Comparison of ENCODE assay signal across 8 cellular contexts in the genomic region with DNA sequence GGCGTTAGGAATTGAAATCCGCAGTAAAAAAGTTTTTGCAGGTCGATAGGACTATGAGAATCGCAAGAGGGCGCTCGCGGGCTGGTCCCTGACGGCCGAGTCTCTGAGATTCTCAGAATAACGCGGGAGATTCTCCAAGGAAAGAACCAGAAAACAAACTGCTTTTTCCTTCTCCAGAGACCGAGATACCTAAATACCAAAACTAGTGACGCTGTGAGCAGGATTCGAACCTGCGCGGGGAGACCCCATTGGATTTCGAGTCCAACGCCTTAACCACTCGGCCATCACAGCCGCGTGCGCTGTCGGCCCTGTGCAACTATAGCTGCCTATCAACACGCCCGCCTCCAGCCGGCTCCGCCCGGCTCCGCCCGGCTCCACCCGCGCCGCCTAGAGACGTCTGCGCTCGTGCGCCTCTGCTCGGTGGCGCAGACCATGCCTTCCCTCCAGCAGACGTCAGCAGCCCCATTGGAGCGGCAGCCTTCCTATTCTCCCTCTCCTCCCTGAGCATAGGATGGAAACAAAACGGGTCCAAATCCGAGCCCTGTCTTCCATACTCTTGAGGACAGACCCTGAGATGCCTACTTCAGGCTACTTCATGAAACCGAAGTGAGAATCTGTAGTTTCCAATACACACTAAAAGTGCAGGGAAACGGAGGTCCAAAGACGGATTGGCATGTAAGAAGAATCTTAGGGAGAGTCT. TPM values are rescaled to one million over a fixed set of nuclear protein-coding genes. Genes with fewer than 3 reads are reported as not detected.
A peak's percentile ranks its signal among the peaks of the same experiment; 100 is the strongest.
DNase-seq lines count a peak whose midpoint lies in the region; ATAC-seq and TF ChIP-seq lines count a peak whose summit lies in the region.

No MANE protein-coding gene starts in this region.

- ATAC-seq in GM21515 (IDR thresholded peaks at IDR 0.05; ENCODE audit: unreplicated experiment) = peak; percentile 70

- H4K20me1 ChIP-seq in OCI-LY1 (ENCODE audit: insufficient read depth, low read length) = no peaks in the 10 kb centered on the region

- H3K4me2 ChIP-seq in OCI-LY1 (ENCODE audit: low read length) = peak overlapping the region; percentile 93

- no peaks in the 10 kb centered on the region for H3K27me3 ChIP-seq in OCI-LY1 (ENCODE audit: insufficient read depth, low read length)

- peak overlapping the region; percentile 75 for H3K4me3 ChIP-seq in OCI-LY1 (ENCODE audit: low read depth, low read length, poor library complexity, severe bottlenecking)

- no peak overlapping the region for H2AFZ ChIP-seq in OCI-LY1 (ENCODE audit: low read length)

- H3K36me3 ChIP-seq in OCI-LY1 (ENCODE audit: insufficient read depth, low read length) = peaks cover 17% of the 10 kb centered on the region; the same call in 1 of the 2 replicates

- H3K9ac ChIP-seq in OCI-LY1 (ENCODE audit: low read length) = peak overlapping the region; percentile 77

- no peaks in the 10 kb centered on the region for H3K79me2 ChIP-seq in OCI-LY1 (ENCODE audit: insufficient read depth, low read length)

- H3K9me2 ChIP-seq in OCI-LY1 (ENCODE audit: low read depth, low read length) = no peaks in the 10 kb centered on the region

- DNase-seq in DMS 273 treated with DMSO at 0.1 percent for 48 hours (lab: John Stamatoyannopoulos, UW) (peak; percentile 91), HuH-7 (ENCODE audit: low spot score) (peak; percentile 75), activated T-cell treated with anti-CD3 and anti-CD28 coated beads for 24 hours (ENCODE audit: low read depth) (peak; percentile 97), epithelial cell of prostate (ENCODE audit: low read depth, low spot score) (peak; percentile 67), mucosa of gallbladder (ENCODE audit: low spot score) (peak; percentile 97)
- peak; percentile 91 for DNase-seq in stimulated activated CD8-positive, alpha-beta memory T cell treated with anti-CD3 and anti-CD28 coated beads, Interleukin-4, amount 100 ng/mL, for 24 hours (ENCODE audit: low read depth)

- no peaks in the 10 kb centered on the region for H3F3A ChIP-seq in OCI-LY1 (ENCODE audit: insufficient read depth, low read length)

- peak overlapping the region; percentile 90 for H3K27ac ChIP-seq in OCI-LY1 (ENCODE audit: low read depth, low read length, poor library complexity, severe bottlenecking)
- peak overlapping the region; percentile 78 for H3K27ac ChIP-seq in epithelial cell of prostate

- TF ChIP-seq CTCF in OCI-LY1 (IDR thresholded peaks at IDR 0.05; ENCODE audit: low read length) = peak; percentile 87

- H3K4me1 ChIP-seq in OCI-LY1 (ENCODE audit: insufficient read depth, low read length, severe bottlenecking) = peaks cover 6% of the 10 kb centered on the region

- no peaks in the 10 kb centered on the region for H3K9me3 ChIP-seq in OCI-LY1 (ENCODE audit: low read length)

RNA-seq across cellular contexts. Expression of gene PER1, which starts 13.4 kb away (rescaled TPM):
- 123 TPM for total RNA-seq in mucosa of gallbladder

RNA-seq across cellular contexts. Expression of gene HES7, which starts 14.9 kb away (rescaled TPM):
- 0.78 TPM for total RNA-seq in mucosa of gallbladder

RNA-seq across cellular contexts. Expression of gene ALOXE3, which starts 20.5 kb away (rescaled TPM):
- not detected for total RNA-seq in mucosa of gallbladder

RNA-seq across cellular contexts. Expression of gene VAMP2, which starts 23.9 kb away (rescaled TPM):
- 73.8 TPM for total RNA-seq in mucosa of gallbladder

RNA-seq across cellular contexts. Expression of gene TMEM107, which starts 37.4 kb away (rescaled TPM):
- total RNA-seq in mucosa of gallbladder = 22.5 TPM

Comparison
In these comparisons a context has a peak if more than half of its experiments do, and no peak if none do; other contexts are left out.
1. Peak in every context shown above with its lines: DNase-seq, ATAC-seq, H3K4me3 ChIP-seq and H3K27ac ChIP-seq.